21 cellular contexts compared by ENCODE assay signal in the genomic region with DNA sequence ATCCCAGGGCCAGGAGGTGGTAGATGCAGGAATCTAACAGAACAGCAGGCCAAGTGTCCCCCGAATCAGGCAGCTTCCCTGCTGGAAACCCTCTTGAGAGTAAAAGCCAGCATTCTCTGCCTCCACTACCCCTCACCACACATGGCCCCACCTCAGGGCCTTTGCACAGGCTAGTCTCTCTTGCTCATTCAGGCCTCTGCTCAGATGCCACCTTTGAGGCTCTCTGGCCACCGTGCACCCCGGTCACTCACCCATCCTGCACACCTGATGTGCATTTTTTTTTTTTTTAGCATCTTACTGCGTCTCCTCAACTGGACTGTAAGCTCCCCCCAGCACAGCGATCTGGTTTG. TPM values are rescaled to one million over a fixed set of nuclear protein-coding genes. Genes with fewer than 3 reads are reported as not detected.
A peak's percentile ranks its signal among the peaks of the same experiment; 100 is the strongest.
DNase-seq lines count a peak whose midpoint lies in the region; TF ChIP-seq lines count a peak whose summit lies in the region.
"Had no signal": no experiment of that assay in that cellular context is flagged by ENCODE, and none has a peak within 500 bp of the region (broad histone marks: within the 10 kb centered on the region; RNA-seq: fewer than 3 reads in every experiment).

No MANE protein-coding gene starts in this region.

- H3K4me3 ChIP-seq in HUES48 (ENCODE audit: low read depth, low read length) (no peak overlapping the region), suprapubic skin (no peak overlapping the region), OCI-LY7 (ENCODE audit: low read depth, low read length, poor library complexity, severe bottlenecking) (no peak overlapping the region)
- H3K4me3 ChIP-seq: body of pancreas, PC-9, testis, uterus had no signal

- POLR2A ChIA-PET in OCI-LY7 (lab: Charles Lee) = no interaction called here

- peak overlapping the region in 4 of 5 experiments; percentile 83 to 95 (median 86) for H3K27ac Mint-ChIP-seq in brain
- H3K27ac Mint-ChIP-seq in mesothelial cell of epicardium = peak overlapping the region; percentile 27
- H3K27ac Mint-ChIP-seq: activated T-cell treated with anti-CD3 and anti-CD28 coated beads, Interleukin-2, amount 50 U/mL, for 72 hours; CD4-positive, CD25-positive, alpha-beta regulatory T cell had no signal

- H3K36me3 ChIP-seq in HUES48 (ENCODE audit: control insufficient read depth, insufficient read depth, low read length) (no peaks in the 10 kb centered on the region), suprapubic skin (no peaks in the 10 kb centered on the region), OCI-LY7 (ENCODE audit: insufficient read depth, low read length) (no peaks in the 10 kb centered on the region)
- H3K36me3 ChIP-seq: uterus had no signal

- no peak overlapping the region for H3K4me2 ChIP-seq in OCI-LY7 (ENCODE audit: low read length)
- H3K4me2 ChIP-seq: PC-9 had no signal

- no peak for TF ChIP-seq POLR2A in suprapubic skin (IDR thresholded peaks at IDR 0.05)

- H3K9me3 Mint-ChIP-seq in brain = peaks cover 0 to 4% (median 0%) of the 10 kb centered on the region in 5 experiments
- no peaks in the 10 kb centered on the region for H3K9me3 Mint-ChIP-seq in mesothelial cell of epicardium
- H3K9me3 Mint-ChIP-seq: activated T-cell treated with anti-CD3 and anti-CD28 coated beads, Interleukin-2, amount 50 U/mL, for 72 hours had no signal

- H3K4me1 ChIP-seq in HUES48 (ENCODE audit: control insufficient read depth, insufficient read depth, low read length) (peaks cover 84% of the 10 kb centered on the region), suprapubic skin (peaks cover 66% of the 10 kb centered on the region), OCI-LY7 (ENCODE audit: insufficient read depth, low read length, poor library complexity, severe bottlenecking) (no peaks in the 10 kb centered on the region)

- H3K36me3 Mint-ChIP-seq in brain (no peaks in the 10 kb centered on the region), mesothelial cell of epicardium (peaks cover 2% of the 10 kb centered on the region)

- no peaks in the 10 kb centered on the region for H3K9me2 ChIP-seq in OCI-LY7 (ENCODE audit: insufficient read depth, low read length)

- no peak overlapping the region for H3K9ac ChIP-seq in HUES48 (ENCODE audit: low read depth, low read length)

- H3K4me1 Mint-ChIP-seq in brain (no peaks in the 10 kb centered on the region), mesothelial cell of epicardium (peaks cover 78% of the 10 kb centered on the region)

- peak overlapping the region; percentile 69 for H3K27ac ChIP-seq in HUES48 (ENCODE audit: low read depth, low read length)
- peak overlapping the region; percentile 57 for H3K27ac ChIP-seq in suprapubic skin
- H3K27ac ChIP-seq in OCI-LY7 (ENCODE audit: low read depth, low read length, poor library complexity, severe bottlenecking) = no peak overlapping the region
- H3K27ac ChIP-seq: PC-9, testis, uterus, VCaP had no signal

- H3K27me3 Mint-ChIP-seq in brain = peaks cover 16% of the 10 kb centered on the region
- no peaks in the 10 kb centered on the region for H3K27me3 Mint-ChIP-seq in mesothelial cell of epicardium (ENCODE audit: low read depth)
- H3K27me3 Mint-ChIP-seq: CD4-positive, CD25-positive, alpha-beta regulatory T cell had no signal

- H3K27me3 ChIP-seq in HUES48 (ENCODE audit: control insufficient read depth, insufficient read depth, low read length) (peaks cover 8% of the 10 kb centered on the region; the same call in 1 of the 2 replicates), suprapubic skin (no peaks in the 10 kb centered on the region)
- H3K27me3 ChIP-seq: body of pancreas, testis, uterus had no signal

- no peak for TF ChIP-seq CTCF in brain (conservative IDR thresholded peaks at IDR 0.05)
- TF ChIP-seq CTCF in mesothelial cell of epicardium (IDR thresholded peaks at IDR 0.05; ENCODE audit: unreplicated experiment) = no peak
- TF ChIP-seq CTCF in suprapubic skin (IDR thresholded peaks at IDR 0.05) = no peak
- TF ChIP-seq CTCF in OCI-LY7 (conservative IDR thresholded peaks at IDR 0.05; ENCODE audit: low read length) = no peak

- H3K9me3 ChIP-seq in HUES48 (ENCODE audit: control insufficient read depth, insufficient read depth, low read length) (no peaks in the 10 kb centered on the region), suprapubic skin (no peaks in the 10 kb centered on the region), OCI-LY7 (ENCODE audit: low read length) (no peaks in the 10 kb centered on the region)
- H3K9me3 ChIP-seq: body of pancreas, testis, uterus had no signal

- intact Hi-C loops in OCI-LY7 (cut with micrococcal nuclease; ENCODE audit: unreplicated experiment) = no loop called here

- peak overlapping the region; percentile 49 to 74 (median 53) for H3K4me3 Mint-ChIP-seq in brain
- no peak overlapping the region for H3K4me3 Mint-ChIP-seq in mesothelial cell of epicardium
- H3K4me3 Mint-ChIP-seq: activated T-cell treated with anti-CD3 and anti-CD28 coated beads, Interleukin-2, amount 50 U/mL, for 72 hours; CD4-positive, CD25-positive, alpha-beta regulatory T cell had no signal

- 81% methylated on average over 5 of the region's 5 CpGs for WGBS in suprapubic skin

- no peak overlapping the region for H2AFZ ChIP-seq in OCI-LY7 (ENCODE audit: low read length)
- H2AFZ ChIP-seq: PC-9 had no signal

- CTCF ChIA-PET in OCI-LY7 (lab: Charles Lee; ENCODE audit: unreplicated experiment) = no interaction called here

- DNase-seq in mesothelial cell of epicardium (ENCODE audit: low spot score in 2 of 2, unreplicated experiment in 2 of 2) = no peak
- no peak for DNase-seq in suprapubic skin (ENCODE audit: low spot score in 2 of 2)
- no peak for DNase-seq in COLO829 (ENCODE audit: low spot score)
- DNase-seq in T-helper 1 cell = no peak
- no peak for DNase-seq in OCI-LY7 (ENCODE audit: low spot score)
- DNase-seq: activated CD4-positive, alpha-beta T cell treated with anti-CD3 and anti-CD28 coated beads, Interleukin-2, amount 50 U/mL, for 1 hour; activated naive CD4-positive, alpha-beta T cell; activated T-cell treated with anti-CD3 and anti-CD28 coated beads, Interleukin-2, amount 50 U/mL, for 72 hours; body of pancreas; CD4-positive, CD25-positive, alpha-beta regulatory T cell; kidney; NCI-H510A treated with DMSO at 0.1 percent for 48 hours; PC-9; posterior cingulate gyrus; SHP77; stimulated activated naive CD4-positive, alpha-beta T cell treated with Interleukin-2 at 50 U/mL for 16 hours; testis; uterus had no signal

- BruUV-seq in OCI-LY7 (replicated peaks; lab: Mats Ljungman, UMichigan) = no TSS peak

- H4K20me1 ChIP-seq in OCI-LY7 (ENCODE audit: insufficient read depth, low read length) = peaks cover 9% of the 10 kb centered on the region; the same call in 1 of the 2 replicates

- no peak for TF ChIP-seq EP300 in suprapubic skin (IDR thresholded peaks at IDR 0.05)

- no peaks in the 10 kb centered on the region for H3K79me2 ChIP-seq in OCI-LY7 (ENCODE audit: insufficient read depth, low read depth, low read length)

RNA-seq across cellular contexts. Expression of a gene that starts 34.5 kb away (rescaled TPM):
- 127 TPM for polyA plus RNA-seq in brain (ENCODE audit: insufficient read depth, low read depth, low replicate concordance)
- total RNA-seq in mesothelial cell of epicardium (193 to 218 TPM (median 208 TPM) in 3 replicates), suprapubic skin (100 to 1,000 TPM in 2 of 4 donors, 10 to 100 TPM in 2; 46.7 to 144 (median 96.9) TPM), OCI-LY7 (2022) (56.2 and 66.6 TPM in 2 replicates)
- 30.9 and 32.4 TPM in 2 replicates for total RNA-seq in OCI-LY7 (2014; rRNA removed; shearing (Covaris generic))
